1 cellular context compared by ENCODE assay signal in the genomic region with DNA sequence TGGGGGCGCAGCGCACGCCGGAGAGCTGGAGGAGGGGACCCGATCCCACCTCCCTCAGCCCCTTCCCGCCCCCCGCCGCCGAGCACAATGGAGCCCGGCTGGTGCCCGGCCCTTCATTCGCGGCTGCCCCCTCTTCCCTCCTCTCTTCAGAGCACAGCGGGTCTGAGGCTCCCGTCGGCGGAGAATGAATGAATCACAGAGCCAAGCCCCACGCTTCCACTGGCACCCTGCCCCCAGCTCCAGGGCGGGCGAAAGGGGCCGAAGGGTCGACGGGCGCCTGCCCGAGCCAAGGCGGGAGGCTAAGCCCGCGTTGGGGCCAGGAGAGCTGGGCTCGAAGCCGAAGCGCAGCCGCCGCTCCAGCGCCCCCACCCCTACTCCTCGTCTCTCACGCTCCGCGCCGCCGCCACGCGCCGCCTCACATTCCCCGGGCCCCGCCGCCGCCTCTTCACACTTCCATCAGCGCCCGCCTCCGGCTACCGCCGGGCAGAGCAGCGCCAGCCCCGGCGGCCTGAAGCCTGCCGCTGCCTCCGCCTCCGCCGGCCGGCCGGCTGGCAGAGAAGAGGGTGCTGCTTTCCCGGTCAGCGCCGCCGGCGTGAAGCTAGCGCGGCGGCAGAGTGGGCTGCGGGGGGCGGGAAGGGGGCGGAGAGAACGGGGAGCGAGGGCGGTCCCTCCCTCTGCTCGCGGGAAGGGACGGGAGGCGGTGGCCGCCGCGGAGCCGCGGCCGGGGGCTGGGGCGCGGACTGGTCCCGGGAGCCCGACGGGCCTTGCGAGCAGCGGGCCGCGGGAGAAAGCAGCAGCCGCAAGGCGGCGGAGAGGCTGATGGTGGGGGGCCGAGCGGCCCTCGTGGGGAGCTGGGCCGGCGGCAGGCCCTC.
TF ChIP-seq lines count a peak whose summit lies in the region.

A gene with protein sequence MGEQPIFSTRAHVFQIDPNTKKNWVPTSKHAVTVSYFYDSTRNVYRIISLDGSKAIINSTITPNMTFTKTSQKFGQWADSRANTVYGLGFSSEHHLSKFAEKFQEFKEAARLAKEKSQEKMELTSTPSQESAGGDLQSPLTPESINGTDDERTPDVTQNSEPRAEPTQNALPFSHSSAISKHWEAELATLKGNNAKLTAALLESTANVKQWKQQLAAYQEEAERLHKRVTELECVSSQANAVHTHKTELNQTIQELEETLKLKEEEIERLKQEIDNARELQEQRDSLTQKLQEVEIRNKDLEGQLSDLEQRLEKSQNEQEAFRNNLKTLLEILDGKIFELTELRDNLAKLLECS (minus strand): TSS at position 616 of the 872 bp plus-strand sequence. CDS start 1,360 bp downstream, outside the sequence.

TF ChIP-seq in WTC11, 78 proteins besides CTCF, POLR2A, EP300 and RAD21 (continued from another document):
- TF ChIP-seq MLX (CRISPR knock-in tag; IDR thresholded peaks at IDR 0.05) (0 out of 2 replicates have a peak, but pooled peaks have one; percentile 20), CREB1 (CRISPR knock-in tag; IDR thresholded peaks at IDR 0.05) (no peak), ATF1 (CRISPR knock-in tag; IDR thresholded peaks at IDR 0.05) (no peak), ZNF219 (CRISPR knock-in tag; IDR thresholded peaks at IDR 0.05; ENCODE audit: borderline replicate concordance) (no peak), TP53 (CRISPR knock-in tag; IDR thresholded peaks at IDR 0.05) (no peak; the same call in 1 of the 2 replicates), ZNF121 (CRISPR knock-in tag; IDR thresholded peaks at IDR 0.05) (no peak), SMAD4 (CRISPR knock-in tag; IDR thresholded peaks at IDR 0.05) (no peak), RELA (CRISPR knock-in tag; IDR thresholded peaks at IDR 0.05; ENCODE audit: borderline replicate concordance) (peak; percentile 43; the same call in 1 of the 2 replicates), ERG (CRISPR knock-in tag; IDR thresholded peaks at IDR 0.05) (no peak), ZNF671 (CRISPR knock-in tag; IDR thresholded peaks at IDR 0.05) (no peak), CREM (CRISPR knock-in tag; IDR thresholded peaks at IDR 0.05) (no peak), ZNF396 (CRISPR knock-in tag; IDR thresholded peaks at IDR 0.05; ENCODE audit: borderline replicate concordance) (no peak), FOXP4 (CRISPR knock-in tag; IDR thresholded peaks at IDR 0.05) (0 out of 2 replicates have a peak, but pooled peaks have one; percentile 5), SMAD3 (CRISPR knock-in tag; IDR thresholded peaks at IDR 0.05; ENCODE audit: borderline replicate concordance) (no peak), NR2C2 (CRISPR knock-in tag; IDR thresholded peaks at IDR 0.05) (0 out of 2 replicates have a peak, but pooled peaks have one; percentile 53), TEAD1 (CRISPR knock-in tag; IDR thresholded peaks at IDR 0.05) (no peak), SOX15 (CRISPR knock-in tag; IDR thresholded peaks at IDR 0.05) (no peak)
- TF ChIP-seq, protein P1, sequence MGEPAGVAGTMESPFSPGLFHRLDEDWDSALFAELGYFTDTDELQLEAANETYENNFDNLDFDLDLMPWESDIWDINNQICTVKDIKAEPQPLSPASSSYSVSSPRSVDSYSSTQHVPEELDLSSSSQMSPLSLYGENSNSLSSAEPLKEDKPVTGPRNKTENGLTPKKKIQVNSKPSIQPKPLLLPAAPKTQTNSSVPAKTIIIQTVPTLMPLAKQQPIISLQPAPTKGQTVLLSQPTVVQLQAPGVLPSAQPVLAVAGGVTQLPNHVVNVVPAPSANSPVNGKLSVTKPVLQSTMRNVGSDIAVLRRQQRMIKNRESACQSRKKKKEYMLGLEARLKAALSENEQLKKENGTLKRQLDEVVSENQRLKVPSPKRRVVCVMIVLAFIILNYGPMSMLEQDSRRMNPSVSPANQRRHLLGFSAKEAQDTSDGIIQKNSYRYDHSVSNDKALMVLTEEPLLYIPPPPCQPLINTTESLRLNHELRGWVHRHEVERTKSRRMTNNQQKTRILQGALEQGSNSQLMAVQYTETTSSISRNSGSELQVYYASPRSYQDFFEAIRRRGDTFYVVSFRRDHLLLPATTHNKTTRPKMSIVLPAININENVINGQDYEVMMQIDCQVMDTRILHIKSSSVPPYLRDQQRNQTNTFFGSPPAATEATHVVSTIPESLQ (CRISPR knock-in tag; IDR thresholded peaks at IDR 0.05) = no peak
- TF ChIP-seq, protein P2, sequence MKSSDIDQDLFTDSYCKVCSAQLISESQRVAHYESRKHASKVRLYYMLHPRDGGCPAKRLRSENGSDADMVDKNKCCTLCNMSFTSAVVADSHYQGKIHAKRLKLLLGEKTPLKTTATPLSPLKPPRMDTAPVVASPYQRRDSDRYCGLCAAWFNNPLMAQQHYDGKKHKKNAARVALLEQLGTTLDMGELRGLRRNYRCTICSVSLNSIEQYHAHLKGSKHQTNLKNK (CRISPR knock-in tag; IDR thresholded peaks at IDR 0.05) = no peak
- TF ChIP-seq, protein P3, sequence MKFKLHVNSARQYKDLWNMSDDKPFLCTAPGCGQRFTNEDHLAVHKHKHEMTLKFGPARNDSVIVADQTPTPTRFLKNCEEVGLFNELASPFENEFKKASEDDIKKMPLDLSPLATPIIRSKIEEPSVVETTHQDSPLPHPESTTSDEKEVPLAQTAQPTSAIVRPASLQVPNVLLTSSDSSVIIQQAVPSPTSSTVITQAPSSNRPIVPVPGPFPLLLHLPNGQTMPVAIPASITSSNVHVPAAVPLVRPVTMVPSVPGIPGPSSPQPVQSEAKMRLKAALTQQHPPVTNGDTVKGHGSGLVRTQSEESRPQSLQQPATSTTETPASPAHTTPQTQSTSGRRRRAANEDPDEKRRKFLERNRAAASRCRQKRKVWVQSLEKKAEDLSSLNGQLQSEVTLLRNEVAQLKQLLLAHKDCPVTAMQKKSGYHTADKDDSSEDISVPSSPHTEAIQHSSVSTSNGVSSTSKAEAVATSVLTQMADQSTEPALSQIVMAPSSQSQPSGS (CRISPR knock-in tag; IDR thresholded peaks at IDR 0.05; ENCODE audit: borderline replicate concordance, low read depth) = no peak
